In the genomic region with DNA sequence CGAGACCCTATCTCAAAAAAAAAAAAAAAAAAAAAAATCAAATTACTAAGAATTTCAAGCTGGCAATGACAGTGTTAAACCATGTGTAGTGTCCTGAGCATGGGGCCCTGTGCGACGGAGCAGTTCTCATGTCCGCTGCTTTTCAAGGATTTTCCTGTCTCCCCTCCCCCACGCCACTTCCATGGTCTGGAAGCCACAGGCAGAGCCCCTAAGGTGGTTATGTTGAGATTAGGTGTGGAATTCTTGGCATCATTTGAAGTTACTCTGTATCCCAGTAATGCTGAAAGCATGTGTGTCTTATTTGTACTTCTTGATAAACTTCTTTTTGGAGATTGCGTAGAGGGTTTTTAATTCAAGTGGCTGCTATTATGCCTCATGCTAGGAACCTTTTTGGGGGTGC, we compare ENCODE assay signal across 19 cellular contexts.
A peak's percentile ranks its signal among the peaks of the same experiment; 100 is the strongest.
DNase-seq lines count a peak whose midpoint lies in the region; ATAC-seq lines count a peak whose summit lies in the region.
"Had no signal": no experiment of that assay in that cellular context is flagged by ENCODE, and none has a peak within 500 bp of the region (broad histone marks: within the 10 kb centered on the region; RNA-seq: fewer than 3 reads in every experiment).

No MANE protein-coding gene starts in this region.

- H3K4ac ChIP-seq in neuronal stem cell (ENCODE audit: low read length), result no peak overlapping the region

- no peak for DNase-seq in activated CD4-positive, alpha-beta T cell treated with anti-CD3 and anti-CD28 coated beads, Interleukin-2, amount 10 ng/mL, durations not matched to agents 7 days and 5 days
- no peak for DNase-seq in activated CD4-positive, alpha-beta T cell treated with anti-CD3 and anti-CD28 coated beads, Interleukin-2, amount 50 U/mL, for 1 hour
- DNase-seq in NCI-H226 (peak; percentile 38), neuronal stem cell (ENCODE audit: low spot score) (no peak), H7 (no peak)
- DNase-seq in central memory CD8-positive, alpha-beta T cell (ENCODE audit: low spot score in 2 of 2), result no peak
- DNase-seq: DMS 273 treated with DMSO at 0.1 percent for 48 hours, NCI-H1105, NCI-H510A treated with DMSO at 0.1 percent for 48 hours, sigmoid colon had no signal

- H3K9me3 Mint-ChIP-seq in activated CD4-positive, alpha-beta T cell treated with anti-CD3 and anti-CD28 coated beads, Interleukin-2, amount 10 ng/mL, durations not matched to agents 7 days and 5 days, result no peaks in the 10 kb centered on the region
- no peaks in the 10 kb centered on the region for H3K9me3 Mint-ChIP-seq in central memory CD8-positive, alpha-beta T cell

- H2BK15ac ChIP-seq in neuronal stem cell (ENCODE audit: low read length), result no peak overlapping the region

- POLR2A ChIA-PET in activated CD4-positive, alpha-beta T cell treated with anti-CD3 and anti-CD28 coated beads, Interleukin-2, amount 10 ng/mL, durations not matched to agents 7 days and 5 days (lab: Charles Lee), result no interaction called here

- H3K27ac ChIP-seq in neuronal stem cell (replicated peaks; ENCODE audit: low read length), result no peak overlapping the region
- H3K27ac ChIP-seq: BLaER1, parathyroid adenoma, RWPE1, sigmoid colon had no signal

- H3K4me3 ChIP-seq in neuronal stem cell (ENCODE audit: low read length in 2 of 2) (no peak overlapping the region), H7 (ENCODE audit: insufficient read depth, low read depth, low read length) (no peak overlapping the region)
- H3K4me3 ChIP-seq: A549, BLaER1, HAP-1, heart right ventricle, sigmoid colon had no signal

- no peak overlapping the region for H3K23ac ChIP-seq in neuronal stem cell (ENCODE audit: low read depth, low read length, poor library complexity)

- H3K4me1 ChIP-seq in neuronal stem cell (ENCODE audit: control insufficient read depth in 2 of 2, insufficient read depth in 1 of 2, low read depth in 1 of 2, low read length in 2 of 2), result peaks cover 0 to 2% of the 10 kb centered on the region in 2 donors
- H3K4me1 ChIP-seq: HAP-1, parathyroid adenoma, sigmoid colon had no signal

- H2BK12ac ChIP-seq in neuronal stem cell (ENCODE audit: low read length), result no peak overlapping the region

- H4K8ac ChIP-seq in neuronal stem cell (ENCODE audit: low read depth, low read length), result no peak overlapping the region

- no peaks in the 10 kb centered on the region for H3K27me3 Mint-ChIP-seq in activated CD4-positive, alpha-beta T cell treated with anti-CD3 and anti-CD28 coated beads, Interleukin-2, amount 10 ng/mL, durations not matched to agents 7 days and 5 days
- H3K27me3 Mint-ChIP-seq in central memory CD8-positive, alpha-beta T cell, result no peaks in the 10 kb centered on the region

- H4K91ac ChIP-seq in neuronal stem cell (ENCODE audit: low read depth, low read length, poor library complexity), result no peak overlapping the region

- no peak overlapping the region for H2AK5ac ChIP-seq in neuronal stem cell (ENCODE audit: low read depth, low read length)

- H3K36me3 Mint-ChIP-seq in activated CD4-positive, alpha-beta T cell treated with anti-CD3 and anti-CD28 coated beads, Interleukin-2, amount 10 ng/mL, durations not matched to agents 7 days and 5 days (ENCODE audit: low read depth), result peaks cover 15% of the 10 kb centered on the region
- H3K36me3 Mint-ChIP-seq in central memory CD8-positive, alpha-beta T cell (ENCODE audit: insufficient read depth), result peaks cover 8% of the 10 kb centered on the region

- CTCF ChIA-PET in activated CD4-positive, alpha-beta T cell treated with anti-CD3 and anti-CD28 coated beads, Interleukin-2, amount 10 ng/mL, durations not matched to agents 7 days and 5 days (lab: Charles Lee), result interaction anchor here (1.0 to 4.6 kb wide), 3 partner anchors 11 to 217 kb away, joined by 3 to 13 read pairs (median 3); no protein-coding TSS in a partner anchor

- peaks cover 59% of the 10 kb centered on the region for H3K4me1 Mint-ChIP-seq in activated CD4-positive, alpha-beta T cell treated with anti-CD3 and anti-CD28 coated beads, Interleukin-2, amount 10 ng/mL, durations not matched to agents 7 days and 5 days
- H3K4me1 Mint-ChIP-seq in central memory CD8-positive, alpha-beta T cell, result peaks cover 26% of the 10 kb centered on the region

- peak overlapping the region; percentile 36 for H3K4me3 Mint-ChIP-seq in activated CD4-positive, alpha-beta T cell treated with anti-CD3 and anti-CD28 coated beads, Interleukin-2, amount 10 ng/mL, durations not matched to agents 7 days and 5 days
- H3K4me3 Mint-ChIP-seq in central memory CD8-positive, alpha-beta T cell, result no peak overlapping the region

- H2BK120ac ChIP-seq in neuronal stem cell (ENCODE audit: low read depth, low read length), result no peak overlapping the region

- no peak overlapping the region for H2BK5ac ChIP-seq in neuronal stem cell (ENCODE audit: low read length)

- no peak overlapping the region for H3K9ac ChIP-seq in neuronal stem cell (ENCODE audit: low read depth, low read length, poor library complexity)
- H3K9ac ChIP-seq: BLaER1, parathyroid adenoma had no signal

- H3K27me3 ChIP-seq in neuronal stem cell (ENCODE audit: control insufficient read depth in 3 of 3, insufficient read depth in 3 of 3, low read depth in 1 of 3, low read length in 3 of 3) (no peaks in the 10 kb centered on the region), H7 (ENCODE audit: control insufficient read depth, insufficient read depth, low read length) (no peaks in the 10 kb centered on the region)
- H3K27me3 ChIP-seq: BLaER1, heart right ventricle, sigmoid colon had no signal

- no peak overlapping the region for H3K18ac ChIP-seq in neuronal stem cell (ENCODE audit: low read length)

- no CpG with 5 or more reads among the region's 6 CpGs for WGBS in neuronal stem cell (ENCODE audit: extremely low coverage in 2 of 2, insufficient read length in 2 of 2, insufficient replicate concordance in 1 of 2), 2 donors

- no peaks in the 10 kb centered on the region for H3K36me3 ChIP-seq in neuronal stem cell (replicated peaks in 1 of 2; ENCODE audit: control insufficient read depth in 2 of 2, insufficient read depth in 2 of 2, low read length in 2 of 2)
- no peaks in the 10 kb centered on the region for H3K36me3 ChIP-seq in H7 (replicated peaks; ENCODE audit: control insufficient read depth, insufficient read depth, low read length)
- H3K36me3 ChIP-seq: HAP-1, heart right ventricle, sigmoid colon had no signal

- no peaks in the 10 kb centered on the region for H3K79me1 ChIP-seq in neuronal stem cell (ENCODE audit: low read depth, low read length)

- no peaks in the 10 kb centered on the region for H3K9me3 ChIP-seq in neuronal stem cell (replicated peaks in 1 of 2; ENCODE audit: control insufficient read depth in 2 of 2, insufficient read depth in 1 of 2, low read depth in 1 of 2, low read length in 2 of 2)
- H3K9me3 ChIP-seq: A549, HAP-1, heart right ventricle, sigmoid colon had no signal

- H2AFZ ChIP-seq in neuronal stem cell (ENCODE audit: low read length), result peak overlapping the region; percentile 36
- H2AFZ ChIP-seq: parathyroid adenoma had no signal

- H3K4me2 ChIP-seq in neuronal stem cell (ENCODE audit: insufficient read depth, low read length, poor library complexity, severe bottlenecking), result no peak overlapping the region
- H3K4me2 ChIP-seq: A549, BLaER1 had no signal

- no peak overlapping the region for H3K14ac ChIP-seq in neuronal stem cell (ENCODE audit: low read length)

- peak overlapping the region; percentile 86 for H3K27ac Mint-ChIP-seq in activated CD4-positive, alpha-beta T cell treated with anti-CD3 and anti-CD28 coated beads, Interleukin-2, amount 10 ng/mL, durations not matched to agents 7 days and 5 days
- peak overlapping the region; percentile 46 for H3K27ac Mint-ChIP-seq in central memory CD8-positive, alpha-beta T cell (ENCODE audit: low read depth)

- ATAC-seq in central memory CD8-positive, alpha-beta T cell (replicated peaks; ENCODE audit: extremely low read depth, poor library complexity, severe bottlenecking), result no peak
- ATAC-seq in GM18861 (IDR thresholded peaks at IDR 0.05; ENCODE audit: unreplicated experiment) (no peak), GM21360 (IDR thresholded peaks at IDR 0.05; ENCODE audit: unreplicated experiment) (no peak)
- ATAC-seq: A549, SK-N-SH treated with all-trans-retinoic acid at 6 μM for 48 hours had no signal
